Comparison of ENCODE assay signal across 18 cellular contexts in the genomic region with DNA sequence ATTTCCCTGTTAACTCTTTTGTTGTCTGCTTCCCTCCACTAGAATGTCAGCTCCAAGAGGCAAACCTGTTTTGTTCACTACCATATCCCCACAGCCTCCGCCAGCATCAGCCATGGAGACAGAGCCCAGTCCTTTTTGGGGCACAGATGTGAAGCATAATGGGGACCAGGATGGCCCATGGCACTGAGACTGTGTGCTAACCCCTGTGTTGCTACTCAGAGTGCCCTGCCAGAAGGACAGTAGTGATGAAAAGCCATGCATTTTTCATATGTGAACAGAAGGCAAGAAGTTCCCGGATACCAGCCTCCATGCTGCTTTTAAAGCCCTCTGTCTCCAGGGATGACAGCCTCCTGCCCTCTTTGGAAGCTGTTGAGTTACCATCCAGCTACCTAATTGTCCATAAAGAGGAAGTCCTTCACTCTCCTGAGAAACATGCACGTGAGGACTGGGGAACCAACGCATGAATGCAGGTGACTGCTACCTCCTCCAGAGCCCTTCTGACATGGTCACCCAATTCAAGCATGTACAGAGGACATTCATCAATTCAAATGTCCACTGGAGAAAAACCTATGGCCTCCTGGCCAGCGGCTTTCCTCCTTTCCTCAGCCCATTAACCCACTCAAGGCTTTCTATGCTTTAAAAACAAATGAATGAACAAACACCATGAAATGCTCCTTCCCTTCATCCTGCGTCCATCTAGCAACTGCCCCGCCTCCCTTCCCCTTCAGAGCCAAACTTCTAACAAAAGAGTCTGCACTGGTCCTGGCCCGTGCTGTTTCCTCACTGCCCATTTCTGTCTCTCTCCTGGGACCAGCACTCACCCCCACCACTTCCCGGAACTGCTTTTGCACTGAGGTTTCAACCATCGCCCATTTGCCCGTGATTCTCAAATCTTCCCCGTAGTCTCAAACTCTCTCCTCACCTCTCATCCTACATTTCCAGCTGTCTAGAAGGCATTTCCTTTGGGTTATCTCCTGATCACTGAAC. TPM values are rescaled to one million over a fixed set of nuclear protein-coding genes. Genes with fewer than 3 reads are reported as not detected.
DNase-seq lines count a peak whose midpoint lies in the region; ATAC-seq, FAIRE-seq and TF ChIP-seq lines count a peak whose summit lies in the region.
"Had no signal": no experiment of that assay in that cellular context is flagged by ENCODE, and none has a peak within 500 bp of the region (broad histone marks: within the 10 kb centered on the region; RNA-seq: fewer than 3 reads in every experiment).

No MANE protein-coding gene starts in this region.

- 5% methylated on average over 11 of the region's 12 CpGs for WGBS in K562 (ENCODE audit: insufficient coverage, low coverage, missing lambda C conversion rate)

- no peaks in the 10 kb centered on the region for H3K36me3 ChIP-seq in K562 (ENCODE audit: control insufficient read depth, insufficient read depth, low read length)
- no peaks in the 10 kb centered on the region for H3K36me3 ChIP-seq in neural progenitor cell
- H3K36me3 ChIP-seq in vagina, result no peaks in the 10 kb centered on the region

- CTCF ChIA-PET in K562 (lab: Yijun Ruan, JAX; ENCODE audit: low intra/inter-chr PET ratio), result no interaction called here

- H3K9me3 ChIP-seq in K562 (replicated peaks; ENCODE audit: control insufficient read depth, insufficient read depth, low read depth, low read length) (no peaks in the 10 kb centered on the region), neural progenitor cell (ENCODE audit: low read depth) (no peaks in the 10 kb centered on the region), vagina (no peaks in the 10 kb centered on the region)

- H3K9ac ChIP-seq in K562 (ENCODE audit: insufficient read depth in 1 of 2, low read depth in 2 of 2, low read length in 2 of 2) (no peak overlapping the region), neural progenitor cell (no peak overlapping the region)

- H3K4me1 ChIP-seq in K562 (replicated peaks in 1 of 2; ENCODE audit: control insufficient read depth in 2 of 2, insufficient read depth in 2 of 2, low read length in 2 of 2), result peaks cover 0 to 4% of the 10 kb centered on the region in 2 experiments; a peak in 3 of 5 replicates
- H3K4me1 ChIP-seq in neural progenitor cell, result no peaks in the 10 kb centered on the region
- no peaks in the 10 kb centered on the region for H3K4me1 ChIP-seq in vagina

- peaks cover 3% of the 10 kb centered on the region for H3K4me1 Mint-ChIP-seq in activated CD4-positive, alpha-beta T cell treated with anti-CD3 and anti-CD28 coated beads, Interleukin-2, amount 10 ng/mL, durations not matched to agents 24 days and 14 days
- peaks cover 10% of the 10 kb centered on the region for H3K4me1 Mint-ChIP-seq in neural progenitor cell
- H3K4me1 Mint-ChIP-seq in natural killer cell, result no peaks in the 10 kb centered on the region
- H3K4me1 Mint-ChIP-seq in HFFc6 (ENCODE audit: low read depth), result no peaks in the 10 kb centered on the region; the same call in 1 of the 2 replicates

- no peak for TF ChIP-seq CTCF in K562 (IDR thresholded peaks at IDR 0.05 in 2 of 3, conservative IDR thresholded peaks at IDR 0.05 in 1 of 3; ENCODE audit: insufficient read depth in 2 of 3, low read depth in 1 of 3, low read length in 3 of 3)
- no peak for TF ChIP-seq CTCF in neural progenitor cell (IDR thresholded peaks at IDR 0.05)
- TF ChIP-seq CTCF in vagina (IDR thresholded peaks at IDR 0.05), result no peak
- TF ChIP-seq CTCF in natural killer cell (IDR thresholded peaks at IDR 0.05), result no peak
- TF ChIP-seq CTCF in HFFc6 (IDR thresholded peaks at IDR 0.05), result no peak

- no peak for TF ChIP-seq POLR2A in K562 (conservative IDR thresholded peaks at IDR 0.05)
- no peak for TF ChIP-seq POLR2A in vagina (IDR thresholded peaks at IDR 0.05)

- H2AFZ ChIP-seq in K562 (ENCODE audit: low read depth, low read length), result no peak overlapping the region
- no peak overlapping the region for H2AFZ ChIP-seq in neural progenitor cell (replicated peaks)

- H3K4me2 ChIP-seq in K562 (ENCODE audit: insufficient read depth, low read length) (no peak overlapping the region), neural progenitor cell (no peak overlapping the region)

- H3K27me3 ChIP-seq in K562 (ENCODE audit: control insufficient read depth in 2 of 2, insufficient read depth in 2 of 2, low read length in 2 of 2) (peaks cover 0 to 38% of the 10 kb centered on the region in 2 experiments; a peak in 2 of 5 replicates), neural progenitor cell (no peaks in the 10 kb centered on the region), vagina (no peaks in the 10 kb centered on the region)

- H3K4me3 Mint-ChIP-seq in activated CD4-positive, alpha-beta T cell treated with anti-CD3 and anti-CD28 coated beads, Interleukin-2, amount 10 ng/mL, durations not matched to agents 24 days and 14 days, result no peak overlapping the region
- H3K4me3 Mint-ChIP-seq in neural progenitor cell (peak overlapping the region; percentile 65), natural killer cell (no peak overlapping the region), HFFc6 (no peak overlapping the region)
- H3K4me3 Mint-ChIP-seq: CD4-positive, alpha-beta T cell had no signal

- no peak for FAIRE-seq in K562 (lab: Jason Lieb, UNC)

- no peak for TF ChIP-seq RAD21 in K562 (CRISPR knock-in tag; conservative IDR thresholded peaks at IDR 0.05 in 1 of 2, IDR thresholded peaks at IDR 0.05 in 1 of 2)

- BruUV-seq in K562 (replicated peaks; lab: Mats Ljungman, UMichigan), result no TSS peak

- H3K79me2 ChIP-seq in K562 (ENCODE audit: control insufficient read depth, insufficient read depth, low read length) (no peaks in the 10 kb centered on the region), neural progenitor cell (ENCODE audit: low read depth) (no peaks in the 10 kb centered on the region)

- H3K9me1 ChIP-seq in K562 (ENCODE audit: control insufficient read depth, insufficient read depth, low read length), result no peaks in the 10 kb centered on the region

- H3F3A ChIP-seq in neural progenitor cell (ENCODE audit: low read depth), result no peaks in the 10 kb centered on the region

- H4K20me1 ChIP-seq in K562 (replicated peaks; ENCODE audit: control insufficient read depth, insufficient read depth, low read length) (no peaks in the 10 kb centered on the region), neural progenitor cell (ENCODE audit: low read depth) (no peaks in the 10 kb centered on the region)

- DNase-seq in activated CD4-positive, alpha-beta T cell treated with anti-CD3 and anti-CD28 coated beads, Interleukin-2, amount 10 ng/mL, durations not matched to agents 24 days and 14 days, result peak; percentile 11
- no peak for DNase-seq in activated CD4-positive, alpha-beta T cell treated with anti-CD3 and anti-CD28 coated beads, Interleukin-2, amount 50 U/mL, for 1 hour
- DNase-seq in K562 (ENCODE audit: extremely low read depth in 1 of 4, low spot score in 3 of 4), result no peak
- DNase-seq in neural progenitor cell (ENCODE audit: low spot score), result no peak
- DNase-seq in vagina (ENCODE audit: extremely low spot score in 2 of 2), result peak; percentile 61 to 67
- DNase-seq in natural killer cell, result no peak
- DNase-seq in HFFc6, result no peak
- DNase-seq: Calu3; CD4-positive, alpha-beta T cell; DMS 273 treated with DMSO at 0.1 percent for 48 hours; HCEC 1CT had no signal

- in situ Hi-C loops in K562 (cut with MboI), result no loop called here

- H3K27ac Mint-ChIP-seq in activated CD4-positive, alpha-beta T cell treated with anti-CD3 and anti-CD28 coated beads, Interleukin-2, amount 10 ng/mL, durations not matched to agents 24 days and 14 days, result no peak overlapping the region
- no peak overlapping the region for H3K27ac Mint-ChIP-seq in neural progenitor cell
- H3K27ac Mint-ChIP-seq in natural killer cell, result no peak overlapping the region
- H3K27ac Mint-ChIP-seq in HFFc6, result no peak overlapping the region
- H3K27ac Mint-ChIP-seq: CD4-positive, alpha-beta T cell had no signal

- intact Hi-C loops in activated CD4-positive, alpha-beta T cell treated with anti-CD3 and anti-CD28 coated beads, Interleukin-2, amount 10 ng/mL, durations not matched to agents 24 days and 14 days (cut with micrococcal nuclease), result no loop called here
- intact Hi-C loops in K562 (cut with micrococcal nuclease), result no loop called here
- intact Hi-C loops in vagina (cut with DNase I), result no loop called here
- intact Hi-C loops in natural killer cell (cut with micrococcal nuclease), result no loop called here

- H3K36me3 Mint-ChIP-seq in activated CD4-positive, alpha-beta T cell treated with anti-CD3 and anti-CD28 coated beads, Interleukin-2, amount 10 ng/mL, durations not matched to agents 24 days and 14 days (ENCODE audit: low read depth), result no peaks in the 10 kb centered on the region
- H3K36me3 Mint-ChIP-seq in neural progenitor cell, result no peaks in the 10 kb centered on the region
- no peaks in the 10 kb centered on the region for H3K36me3 Mint-ChIP-seq in natural killer cell
- no peaks in the 10 kb centered on the region for H3K36me3 Mint-ChIP-seq in HFFc6 (ENCODE audit: low read depth)

- ATAC-seq in K562 (no peak), natural killer cell (no peak), HG02852 (IDR thresholded peaks at IDR 0.05; ENCODE audit: unreplicated experiment) (no peak)

- POLR2A ChIA-PET in K562 (lab: Yijun Ruan, JAX), result no interaction called here

- no peaks in the 10 kb centered on the region for H3K9me3 Mint-ChIP-seq in activated CD4-positive, alpha-beta T cell treated with anti-CD3 and anti-CD28 coated beads, Interleukin-2, amount 10 ng/mL, durations not matched to agents 24 days and 14 days
- H3K9me3 Mint-ChIP-seq in neural progenitor cell (peaks cover 19% of the 10 kb centered on the region), natural killer cell (no peaks in the 10 kb centered on the region), HFFc6 (no peaks in the 10 kb centered on the region)
- H3K9me3 Mint-ChIP-seq: CD4-positive, alpha-beta T cell had no signal

- peaks cover 45% of the 10 kb centered on the region for H3K27me3 Mint-ChIP-seq in activated CD4-positive, alpha-beta T cell treated with anti-CD3 and anti-CD28 coated beads, Interleukin-2, amount 10 ng/mL, durations not matched to agents 24 days and 14 days
- H3K27me3 Mint-ChIP-seq in neural progenitor cell (ENCODE audit: insufficient read depth, low read depth) (peaks cover 8% of the 10 kb centered on the region), natural killer cell (ENCODE audit: low read depth in 2 of 2) (peaks cover 19 to 38% of the 10 kb centered on the region in 2 donors), HFFc6 (ENCODE audit: insufficient read depth) (peaks cover 8% of the 10 kb centered on the region)

- H3K27ac ChIP-seq in K562 (ENCODE audit: extremely low read depth, low read depth, low read length), result no peak overlapping the region
- H3K27ac ChIP-seq in neural progenitor cell, result no peak overlapping the region
- H3K27ac ChIP-seq in vagina, result no peak overlapping the region
- H3K27ac ChIP-seq: 22Rv1 had no signal

- no peak for TF ChIP-seq EP300 in K562 (IDR thresholded peaks at IDR 0.05; ENCODE audit: low read length)

- H3K4me3 ChIP-seq in K562 (no peak overlapping the region), neural progenitor cell (no peak overlapping the region), vagina (no peak overlapping the region)

RNA-seq across cellular contexts. Expression of gene PNMA6F, which starts 18.0 kb away (rescaled TPM):
- total RNA-seq in activated CD4-positive, alpha-beta T cell treated with anti-CD3 and anti-CD28 coated beads, Interleukin-2, amount 10 ng/mL, durations not matched to agents 24 days and 14 days, result not detected in 2 replicates
- total RNA-seq in K562 (2011; cell fraction: chromatin; rRNA removed; ENCODE audit: low replicate concordance), result not detected in 2 replicates
- total RNA-seq in K562 (2011; cell fraction: nucleolus; rRNA removed), result not detected in 2 replicates
- total RNA-seq in K562 (2011; cell fraction: nucleoplasm; rRNA removed), result not detected in 2 replicates
- total RNA-seq in K562 (2014; rRNA removed), result not detected in 2 replicates
- total RNA-seq in K562 (2014; rRNA removed; fragmentation: Illumina TruSeq; extraction: Trizol), result not detected in 2 replicates
- not detected in 2 replicates for total RNA-seq in K562 (2015; rRNA removed; fragmentation: Illumina TruSeq; extraction: Trizol)
- not detected in 2 replicates for total RNA-seq in K562 (2021)
- polyA plus RNA-seq in K562 (2011; rRNA removed), result not detected in 2 replicates
- not detected in 2 replicates for polyA plus RNA-seq in K562 (2011; cell fraction: cytosol; rRNA removed)
- polyA plus RNA-seq in K562 (2011; cell fraction: nucleus; rRNA removed), result not detected in 2 replicates
- not detected in 2 replicates for polyA plus RNA-seq in K562 (2012)
- not detected in 2 replicates for polyA plus RNA-seq in K562 (2014; fragmentation: Illumina TruSeq; extraction: Trizol)
- polyA plus RNA-seq in K562 (2014; fragmentation: Nextera tagmentation; extraction: Ambion mirVana), result not detected
- polyA plus RNA-seq in K562 (2014; rRNA removed), result not detected in 2 replicates
- not detected in 2 replicates for polyA minus RNA-seq in K562 (2011; rRNA and poly(A)+ RNA removed)
- polyA minus RNA-seq in K562 (2011; cell fraction: cytosol; rRNA and poly(A)+ RNA removed), result not detected in 2 replicates
- polyA minus RNA-seq in K562 (2011; cell fraction: nucleus; rRNA and poly(A)+ RNA removed), result not detected in 2 replicates
- total RNA-seq in neural progenitor cell (ENCODE audit: low replicate concordance), result 0.22 TPM in 1 of 2 replicates, not detected in the other
- total RNA-seq in vagina, result not detected
- not detected for total RNA-seq in natural killer cell
- total RNA-seq in HFFc6 (2021; fragmentation: NEBNext Ultra II Directional; extraction: Animal tissue kit (Norgen Biotek cat#: 25700)), result not detected
- total RNA-seq: A673; Calu3; CD4-positive, alpha-beta T cell; Daoy; H4; HT1080 had no signal
- polyA plus RNA-seq: BJ had no signal

RNA-seq across cellular contexts. Expression of gene ZNF275, which starts 30.4 kb away (rescaled TPM):
- 20.1 and 22.1 TPM in 2 replicates for total RNA-seq in activated CD4-positive, alpha-beta T cell treated with anti-CD3 and anti-CD28 coated beads, Interleukin-2, amount 10 ng/mL, durations not matched to agents 24 days and 14 days
- 32.0 and 37.4 TPM in 2 replicates for total RNA-seq in K562 (2011; cell fraction: chromatin; rRNA removed; ENCODE audit: low replicate concordance)
- 18.6 and 21.2 TPM in 2 replicates for total RNA-seq in K562 (2011; cell fraction: nucleolus; rRNA removed)
- 29.5 and 33.1 TPM in 2 replicates for total RNA-seq in K562 (2011; cell fraction: nucleoplasm; rRNA removed)
- total RNA-seq in K562 (2014; rRNA removed), result 7.8 and 10.0 TPM in 2 replicates
- 8.7 and 9.1 TPM in 2 replicates for total RNA-seq in K562 (2014; rRNA removed; fragmentation: Illumina TruSeq; extraction: Trizol)
- 12.3 and 12.5 TPM in 2 replicates for total RNA-seq in K562 (2015; rRNA removed; fragmentation: Illumina TruSeq; extraction: Trizol)
- 16.9 and 19.1 TPM in 2 replicates for total RNA-seq in K562 (2021)
- 15.3 and 16.9 TPM in 2 replicates for polyA plus RNA-seq in K562 (2011; rRNA removed)
- 14.6 and 17.9 TPM in 2 replicates for polyA plus RNA-seq in K562 (2011; cell fraction: cytosol; rRNA removed)
- polyA plus RNA-seq in K562 (2011; cell fraction: nucleus; rRNA removed), result 25.4 and 33.4 TPM in 2 replicates
- 12.2 and 20.2 TPM in 2 replicates for polyA plus RNA-seq in K562 (2012)
- polyA plus RNA-seq in K562 (2014; fragmentation: Illumina TruSeq; extraction: Trizol), result 15.0 and 17.4 TPM in 2 replicates
- 1 to 10 TPM; 2.1 to 3.1 TPM for polyA plus RNA-seq in K562 (2014; fragmentation: Nextera tagmentation; extraction: Ambion mirVana)
- polyA plus RNA-seq in K562 (2014; rRNA removed), result 12.0 and 13.6 TPM in 2 replicates
- 22.3 and 27.7 TPM in 2 replicates for polyA minus RNA-seq in K562 (2011; rRNA and poly(A)+ RNA removed)
- polyA minus RNA-seq in K562 (2011; cell fraction: cytosol; rRNA and poly(A)+ RNA removed), result 11.3 and 14.6 TPM in 2 replicates
- polyA minus RNA-seq in K562 (2011; cell fraction: nucleus; rRNA and poly(A)+ RNA removed), result 9.7 and 13.0 TPM in 2 replicates
- total RNA-seq in neural progenitor cell (ENCODE audit: low replicate concordance), result 7.5 and 8.2 TPM in 2 replicates
- 7.6 TPM for total RNA-seq in vagina
- 10 to 100 TPM in 2 of 3 donors, 1 to 10 TPM in 1; 9.1 to 17.4 (median 17.3) TPM for total RNA-seq in natural killer cell
- 10 to 100 TPM; 10.5 to 14.2 (median 12.5) TPM for total RNA-seq in HFFc6 (2021; fragmentation: NEBNext Ultra II Directional; extraction: Animal tissue kit (Norgen Biotek cat#: 25700))

Comparison
In these comparisons a context has a peak if more than half of its experiments do, and no peak if none do; other contexts are left out.
1. DNase-seq: peak in activated CD4-positive, alpha-beta T cell treated with anti-CD3 and anti-CD28 coated beads, Interleukin-2, amount 10 ng/mL, durations not matched to agents 24 days and 14 days (single experiment) and vagina (2 of 2); none in activated CD4-positive, alpha-beta T cell treated with anti-CD3 and anti-CD28 coated beads, Interleukin-2, amount 50 U/mL, for 1 hour (single experiment), K562 (0 of 4), neural progenitor cell (single experiment), natural killer cell (single experiment) and HFFc6 (single experiment).